9 cellular contexts compared by ENCODE assay signal in genomic region chr9:4117835-4118610, GRCh38.
DNase-seq lines count a peak whose midpoint lies in the region; ATAC-seq, FAIRE-seq and TF ChIP-seq lines count a peak whose summit lies in the region.
"Had no signal": no experiment of that assay in that cellular context is flagged by ENCODE, and none has a peak within 500 bp of the region (broad histone marks: within the 10 kb centered on the region; RNA-seq: fewer than 3 reads in every experiment).

No MANE protein-coding gene starts in this region.

- 0 out of 2 replicates have a peak, but pooled peaks cover 3% of the 10 kb centered on the region for H3K4me1 Mint-ChIP-seq in WTC11
- peaks cover 7% of the 10 kb centered on the region for H3K4me1 Mint-ChIP-seq in endodermal cell

- 0 out of 6 replicates have a peak overlapping the region, but pooled peaks of 1 of the 2 experiments have one; percentile 15 for H3K27ac ChIP-seq in A549
- no peak overlapping the region for H3K27ac ChIP-seq in endodermal cell (ENCODE audit: low read depth, low read length)
- H3K27ac ChIP-seq: suprapubic skin had no signal

- no peak for TF ChIP-seq EP300 in A549 (IDR thresholded peaks at IDR 0.05)

- H3K36me3 Mint-ChIP-seq in WTC11 (no peaks in the 10 kb centered on the region), endodermal cell (ENCODE audit: low read depth) (peaks cover 2% of the 10 kb centered on the region)

- ATAC-seq in A549 (peak; percentile 19 to 60; a peak in 2 of 6 replicates), GM19372 (IDR thresholded peaks at IDR 0.05; ENCODE audit: low read depth, unreplicated experiment) (peak; percentile 59), WTC11 (peak; percentile 93), HG03095 (IDR thresholded peaks at IDR 0.05; ENCODE audit: unreplicated experiment) (no peak), GM21447 (IDR thresholded peaks at IDR 0.05; ENCODE audit: unreplicated experiment) (no peak)

- peak in 1 of 2 experiments; percentile 47; a peak in 3 of 5 replicates for TF ChIP-seq RAD21 in A549 (conservative IDR thresholded peaks at IDR 0.05 in 1 of 2, IDR thresholded peaks at IDR 0.05 in 1 of 2)

- POLR2A ChIA-PET in A549 (lab: Yijun Ruan, JAX), result no interaction called here
- POLR2A ChIA-PET in WTC11 (lab: Charles Lee), result no interaction called here

- no peaks in the 10 kb centered on the region for H3K27me3 ChIP-seq in endodermal cell (ENCODE audit: control insufficient read depth, insufficient read depth, low read length, poor library complexity, severe bottlenecking)
- H3K27me3 ChIP-seq: suprapubic skin had no signal

- no peak overlapping the region for H3K9ac ChIP-seq in endodermal cell (ENCODE audit: extremely low read depth, low read length, poor library complexity, severe bottlenecking)

- H3K9me3 ChIP-seq in A549 (no peaks in the 10 kb centered on the region), endodermal cell (ENCODE audit: control insufficient read depth, low read length) (no peaks in the 10 kb centered on the region)
- H3K9me3 ChIP-seq: suprapubic skin had no signal

- H3K36me3 ChIP-seq in endodermal cell (ENCODE audit: control insufficient read depth, insufficient read depth, low read length), result peaks cover 4% of the 10 kb centered on the region
- H3K36me3 ChIP-seq: suprapubic skin had no signal

- FAIRE-seq in A549 (lab: Jason Lieb, UNC), result no peak

- CTCF ChIA-PET in A549 (lab: Yijun Ruan, JAX) (interaction anchor here (1.1 to 1.4 kb wide), 4 partner anchors 12 to 651 kb away, joined by 3 to 6 read pairs (median 4); no protein-coding TSS in a partner anchor), WTC11 (lab: Charles Lee) (interaction anchor here (0.5 to 1.7 kb wide), 18 partner anchors 9 to 877 kb away, joined by 3 to 11 read pairs (median 4); no protein-coding TSS in a partner anchor)

- H3K27ac Mint-ChIP-seq in WTC11 (no peak overlapping the region), endodermal cell (no peak overlapping the region)

- H3K27me3 Mint-ChIP-seq in WTC11 (ENCODE audit: low read depth), result no peaks in the 10 kb centered on the region
- H3K27me3 Mint-ChIP-seq in endodermal cell (ENCODE audit: insufficient read depth), result no peaks in the 10 kb centered on the region

- DNase-seq in A549 (ENCODE audit: low read depth in 1 of 2, low spot score in 1 of 2) (peak in 1 of 2 experiments; percentile 31), WTC11 (ENCODE audit: low spot score) (peak; percentile 87), endodermal cell (peak; percentile 81), cortex of kidney (lab: John Stamatoyannopoulos, UW) (no peak)
- DNase-seq in stimulated activated CD4-positive, alpha-beta T cell treated with anti-CD3 and anti-CD28 coated beads, Interleukin-12 subunit alpha, Interleukin-12 subunit beta, amount 100 ng/mL, for 48 hours (ENCODE audit: low read depth in 2 of 3, low spot score in 1 of 3), result peak; percentile 17 to 59 (median 33)

- H3K4me1 ChIP-seq in A549 (peaks cover 33% of the 10 kb centered on the region), endodermal cell (ENCODE audit: control insufficient read depth, insufficient read depth, low read length) (no peaks in the 10 kb centered on the region)

- no peak for TF ChIP-seq POLR2A in A549 (IDR thresholded peaks at IDR 0.05; ENCODE audit: low read length)

- no peak overlapping the region for H3K4me2 ChIP-seq in A549

- H3K4me3 ChIP-seq in A549 (no peak overlapping the region), endodermal cell (ENCODE audit: low read length) (no peak overlapping the region)
- H3K4me3 ChIP-seq: suprapubic skin had no signal

- 97% methylated on average over 36 of the region's 67 CpGs for WGBS in A549 (ENCODE audit: missing lambda C conversion rate)
- WGBS in endodermal cell (ENCODE audit: insufficient coverage in 1 of 2, insufficient read length in 1 of 2), 2 experiments, result 96 to 98% methylated on average over 39 to 65 of the region's 67 CpGs

- H3K4me3 Mint-ChIP-seq in WTC11 (no peak overlapping the region), endodermal cell (no peak overlapping the region)

- TF ChIP-seq CTCF in A549 (IDR thresholded peaks at IDR 0.05), result 0 out of 3 replicates have a peak, but pooled peaks have one; percentile 13
- peak; percentile 68 for TF ChIP-seq CTCF in WTC11 (IDR thresholded peaks at IDR 0.05)
- TF ChIP-seq CTCF in endodermal cell (conservative IDR thresholded peaks at IDR 0.05), result peak; percentile 70

- H3K9me3 Mint-ChIP-seq in WTC11 (no peaks in the 10 kb centered on the region), endodermal cell (peaks cover 9% of the 10 kb centered on the region)

TF ChIP-seq in A549, 52 proteins besides CTCF, POLR2A, EP300 and RAD21:
- TF ChIP-seq ZNF302 (CRISPR knock-in tag; IDR thresholded peaks at IDR 0.05), result no peak
- peak; percentile 19; the same call in 1 of the 3 replicates for TF ChIP-seq SMC3 (IDR thresholded peaks at IDR 0.05)
- TF ChIP-seq ZSCAN20 (CRISPR knock-in tag; IDR thresholded peaks at IDR 0.05), result no peak
- no peak for TF ChIP-seq MAX (IDR thresholded peaks at IDR 0.05)

TF ChIP-seq in WTC11, 78 proteins besides CTCF, POLR2A, EP300 and RAD21:
- no peak for TF ChIP-seq MXD4 (CRISPR knock-in tag; IDR thresholded peaks at IDR 0.05; ENCODE audit: borderline replicate concordance)
- no peak for TF ChIP-seq AR (CRISPR knock-in tag; IDR thresholded peaks at IDR 0.05)
- TF ChIP-seq TCF7 (CRISPR knock-in tag; IDR thresholded peaks at IDR 0.05; ENCODE audit: low read depth), result 0 out of 2 replicates have a peak, but pooled peaks have one; percentile 53

Comparison
In these comparisons a context has a peak if more than half of its experiments do, and no peak if none do; other contexts are left out.
1. ATAC-seq: peak in A549 (2 of 2), GM19372 (single experiment) and WTC11 (single experiment); none in HG03095 (single experiment) and GM21447 (single experiment).
2. CTCF ChIP-seq: peak in every context shown above with its lines; median percentile 70 in endodermal cell; 68 in WTC11; 13 in A549.
3. Of the 8 proteins assayed by ChIP-seq in both WTC11 and A549: peak only in WTC11: none; only in A549: none; in both: CTCF; in neither: 7.